Comparison of ENCODE assay signal across 11 cellular contexts in the genomic region with DNA sequence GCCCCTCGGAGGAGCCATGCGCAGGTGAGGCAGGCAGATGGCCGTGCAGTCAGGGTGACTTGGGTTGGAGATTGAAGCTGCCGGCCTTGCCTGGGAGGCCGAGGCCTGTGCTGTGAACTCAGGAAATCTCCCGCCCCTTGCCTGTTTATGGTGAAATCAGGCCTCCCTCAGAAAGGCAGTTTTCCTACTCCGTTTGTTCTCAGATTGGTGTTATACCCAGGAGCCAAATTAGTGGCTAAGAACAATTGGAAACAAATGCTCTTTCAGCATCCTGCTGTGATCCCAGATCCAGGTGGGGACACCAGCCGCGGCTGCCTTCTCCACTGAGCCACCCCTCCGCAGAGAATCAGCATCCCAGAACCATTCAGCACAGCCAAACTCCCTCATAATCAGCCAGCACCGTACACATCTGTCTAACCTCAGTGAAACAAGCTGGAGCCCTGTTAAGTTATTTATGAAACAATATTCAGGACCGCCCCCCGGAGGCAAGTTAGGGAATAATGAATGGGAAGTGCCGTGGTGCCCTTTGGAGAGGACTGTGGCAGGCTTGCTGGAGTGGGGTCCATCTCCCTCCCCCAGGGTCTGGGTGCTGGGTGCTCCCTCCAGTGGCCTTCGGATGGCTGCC. TPM values are rescaled to one million over a fixed set of nuclear protein-coding genes. Genes with fewer than 3 reads are reported as not detected.
DNase-seq lines count a peak whose midpoint lies in the region; ATAC-seq, FAIRE-seq and TF ChIP-seq lines count a peak whose summit lies in the region.
"Had no signal": no experiment of that assay in that cellular context is flagged by ENCODE, and none has a peak within 500 bp of the region (broad histone marks: within the 10 kb centered on the region; RNA-seq: fewer than 3 reads in every experiment).

No MANE protein-coding gene starts in this region.

- WGBS in liver = 70% methylated on average over 15 of the region's 15 CpGs

- no peaks in the 10 kb centered on the region for H3K27me3 ChIP-seq in liver (ENCODE audit: control insufficient read depth in 4 of 4, insufficient read depth in 4 of 4, low read length in 3 of 4)

- FAIRE-seq in HTR-8/SVneo (lab: Jason Lieb, UNC) = no peak

- H3K36me3 ChIP-seq in liver (ENCODE audit: control insufficient read depth in 4 of 4, insufficient read depth in 3 of 4, low read depth in 1 of 4, low read length in 3 of 4) = no peaks in the 10 kb centered on the region

- no peak overlapping the region for H3K27ac ChIP-seq in liver (ENCODE audit: low read depth in 1 of 2, low read length in 2 of 2)

- H3K4me1 ChIP-seq in liver (ENCODE audit: control insufficient read depth in 4 of 4, insufficient read depth in 4 of 4, low read length in 3 of 4) = no peaks in the 10 kb centered on the region

- DNase-seq in 8988T (peak; percentile 60), HTR-8/SVneo (ENCODE audit: insufficient read length, low spot score) (peak; percentile 10), dedifferentiated amniotic fluid mesenchymal stem cell (ENCODE audit: extremely low spot score) (peak; percentile 21), NCI-H226 (no peak), ecto neural progenitor cell (ENCODE audit: low spot score) (no peak)
- DNase-seq in stimulated activated naive CD8-positive, alpha-beta T cell treated with anti-CD3 and anti-CD28 coated beads, Interleukin-15, amount 100 ng/mL, for 72 hours = no peak
- DNase-seq: activated CD4-positive, alpha-beta T cell treated with anti-CD3 and anti-CD28 coated beads for 1 hour; CD4-positive, alpha-beta T cell had no signal

- H3K4me1 Mint-ChIP-seq in stimulated activated naive CD8-positive, alpha-beta T cell treated with anti-CD3 and anti-CD28 coated beads, Interleukin-15, amount 100 ng/mL, for 72 hours = no peaks in the 10 kb centered on the region

- peak; percentile 51 to 62 for TF ChIP-seq RAD21 in liver (IDR thresholded peaks at IDR 0.05)

- no peaks in the 10 kb centered on the region for H3K9me3 ChIP-seq in liver (ENCODE audit: control insufficient read depth in 4 of 4, low read length in 3 of 4)

- peaks cover 14% of the 10 kb centered on the region for H3K27me3 Mint-ChIP-seq in stimulated activated naive CD8-positive, alpha-beta T cell treated with anti-CD3 and anti-CD28 coated beads, Interleukin-15, amount 100 ng/mL, for 72 hours

- no peak overlapping the region for H3K4me3 ChIP-seq in liver (ENCODE audit: low read depth in 1 of 3, low read length in 3 of 3)
- H3K4me3 ChIP-seq: skin epidermis had no signal

- no peak overlapping the region for H3K9ac ChIP-seq in liver (ENCODE audit: low read depth in 1 of 2, low read length in 2 of 2)

- H3K9me3 Mint-ChIP-seq in stimulated activated naive CD8-positive, alpha-beta T cell treated with anti-CD3 and anti-CD28 coated beads, Interleukin-15, amount 100 ng/mL, for 72 hours = no peaks in the 10 kb centered on the region
- H3K9me3 Mint-ChIP-seq: CD4-positive, alpha-beta T cell had no signal

- no peak overlapping the region for H3K4me3 Mint-ChIP-seq in stimulated activated naive CD8-positive, alpha-beta T cell treated with anti-CD3 and anti-CD28 coated beads, Interleukin-15, amount 100 ng/mL, for 72 hours
- H3K4me3 Mint-ChIP-seq: CD4-positive, alpha-beta T cell had no signal

- no peak for ATAC-seq in stimulated activated naive CD8-positive, alpha-beta T cell treated with anti-CD3 and anti-CD28 coated beads, Interleukin-15, amount 100 ng/mL, for 72 hours
- ATAC-seq in HG03159 (IDR thresholded peaks at IDR 0.05; ENCODE audit: unreplicated experiment) = no peak

- peak; percentile 28 for TF ChIP-seq CTCF in liver (IDR thresholded peaks at IDR 0.05; ENCODE audit: low read depth, low read length, missing input control)

- peak overlapping the region in 1 of 2 donors; percentile 71 for H3K27ac Mint-ChIP-seq in stimulated activated naive CD8-positive, alpha-beta T cell treated with anti-CD3 and anti-CD28 coated beads, Interleukin-15, amount 100 ng/mL, for 72 hours
- H3K27ac Mint-ChIP-seq: CD4-positive, alpha-beta T cell had no signal

TF ChIP-seq in liver, 16 proteins besides CTCF, POLR2A, EP300 and RAD21:
- no peak for TF ChIP-seq YY1 (IDR thresholded peaks at IDR 0.05)
- no peak for TF ChIP-seq FOXA1 (IDR thresholded peaks at IDR 0.05)
- no peak for TF ChIP-seq EGR1 (IDR thresholded peaks at IDR 0.05; ENCODE audit: low read depth in 2 of 2)
- TF ChIP-seq NR2F2 (IDR thresholded peaks at IDR 0.05) = no peak
- no peak for TF ChIP-seq TAF1 (conservative IDR thresholded peaks at IDR 0.05)
- TF ChIP-seq GABPA (IDR thresholded peaks at IDR 0.05 in 1 of 2, conservative IDR thresholded peaks at IDR 0.05 in 1 of 2) = no peak
- no peak for TF ChIP-seq FOXA2 (IDR thresholded peaks at IDR 0.05)
- no peak for TF ChIP-seq HNF4A (conservative IDR thresholded peaks at IDR 0.05)
- no peak for TF ChIP-seq RXRA (IDR thresholded peaks at IDR 0.05)
- TF ChIP-seq, protein P1, sequence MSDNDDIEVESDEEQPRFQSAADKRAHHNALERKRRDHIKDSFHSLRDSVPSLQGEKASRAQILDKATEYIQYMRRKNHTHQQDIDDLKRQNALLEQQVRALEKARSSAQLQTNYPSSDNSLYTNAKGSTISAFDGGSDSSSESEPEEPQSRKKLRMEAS (IDR thresholded peaks at IDR 0.05) = no peak
- TF ChIP-seq SP1 (IDR thresholded peaks at IDR 0.05) = no peak
- TF ChIP-seq HNF4G (IDR thresholded peaks at IDR 0.05) = no peak
- TF ChIP-seq, protein P2, sequence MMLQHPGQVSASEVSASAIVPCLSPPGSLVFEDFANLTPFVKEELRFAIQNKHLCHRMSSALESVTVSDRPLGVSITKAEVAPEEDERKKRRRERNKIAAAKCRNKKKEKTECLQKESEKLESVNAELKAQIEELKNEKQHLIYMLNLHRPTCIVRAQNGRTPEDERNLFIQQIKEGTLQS (IDR thresholded peaks at IDR 0.05) = no peak
- no peak for TF ChIP-seq JUND (IDR thresholded peaks at IDR 0.05)
- TF ChIP-seq, protein P3, sequence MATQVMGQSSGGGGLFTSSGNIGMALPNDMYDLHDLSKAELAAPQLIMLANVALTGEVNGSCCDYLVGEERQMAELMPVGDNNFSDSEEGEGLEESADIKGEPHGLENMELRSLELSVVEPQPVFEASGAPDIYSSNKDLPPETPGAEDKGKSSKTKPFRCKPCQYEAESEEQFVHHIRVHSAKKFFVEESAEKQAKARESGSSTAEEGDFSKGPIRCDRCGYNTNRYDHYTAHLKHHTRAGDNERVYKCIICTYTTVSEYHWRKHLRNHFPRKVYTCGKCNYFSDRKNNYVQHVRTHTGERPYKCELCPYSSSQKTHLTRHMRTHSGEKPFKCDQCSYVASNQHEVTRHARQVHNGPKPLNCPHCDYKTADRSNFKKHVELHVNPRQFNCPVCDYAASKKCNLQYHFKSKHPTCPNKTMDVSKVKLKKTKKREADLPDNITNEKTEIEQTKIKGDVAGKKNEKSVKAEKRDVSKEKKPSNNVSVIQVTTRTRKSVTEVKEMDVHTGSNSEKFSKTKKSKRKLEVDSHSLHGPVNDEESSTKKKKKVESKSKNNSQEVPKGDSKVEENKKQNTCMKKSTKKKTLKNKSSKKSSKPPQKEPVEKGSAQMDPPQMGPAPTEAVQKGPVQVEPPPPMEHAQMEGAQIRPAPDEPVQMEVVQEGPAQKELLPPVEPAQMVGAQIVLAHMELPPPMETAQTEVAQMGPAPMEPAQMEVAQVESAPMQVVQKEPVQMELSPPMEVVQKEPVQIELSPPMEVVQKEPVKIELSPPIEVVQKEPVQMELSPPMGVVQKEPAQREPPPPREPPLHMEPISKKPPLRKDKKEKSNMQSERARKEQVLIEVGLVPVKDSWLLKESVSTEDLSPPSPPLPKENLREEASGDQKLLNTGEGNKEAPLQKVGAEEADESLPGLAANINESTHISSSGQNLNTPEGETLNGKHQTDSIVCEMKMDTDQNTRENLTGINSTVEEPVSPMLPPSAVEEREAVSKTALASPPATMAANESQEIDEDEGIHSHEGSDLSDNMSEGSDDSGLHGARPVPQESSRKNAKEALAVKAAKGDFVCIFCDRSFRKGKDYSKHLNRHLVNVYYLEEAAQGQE (IDR thresholded peaks at IDR 0.05) = no peak
- TF ChIP-seq, protein P4, sequence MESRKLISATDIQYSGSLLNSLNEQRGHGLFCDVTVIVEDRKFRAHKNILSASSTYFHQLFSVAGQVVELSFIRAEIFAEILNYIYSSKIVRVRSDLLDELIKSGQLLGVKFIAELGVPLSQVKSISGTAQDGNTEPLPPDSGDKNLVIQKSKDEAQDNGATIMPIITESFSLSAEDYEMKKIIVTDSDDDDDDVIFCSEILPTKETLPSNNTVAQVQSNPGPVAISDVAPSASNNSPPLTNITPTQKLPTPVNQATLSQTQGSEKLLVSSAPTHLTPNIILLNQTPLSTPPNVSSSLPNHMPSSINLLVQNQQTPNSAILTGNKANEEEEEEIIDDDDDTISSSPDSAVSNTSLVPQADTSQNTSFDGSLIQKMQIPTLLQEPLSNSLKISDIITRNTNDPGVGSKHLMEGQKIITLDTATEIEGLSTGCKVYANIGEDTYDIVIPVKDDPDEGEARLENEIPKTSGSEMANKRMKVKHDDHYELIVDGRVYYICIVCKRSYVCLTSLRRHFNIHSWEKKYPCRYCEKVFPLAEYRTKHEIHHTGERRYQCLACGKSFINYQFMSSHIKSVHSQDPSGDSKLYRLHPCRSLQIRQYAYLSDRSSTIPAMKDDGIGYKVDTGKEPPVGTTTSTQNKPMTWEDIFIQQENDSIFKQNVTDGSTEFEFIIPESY (IDR thresholded peaks at IDR 0.05) = no peak

RNA-seq across cellular contexts. Expression of a gene that starts 60.0 kb away (rescaled TPM):
- under 1 TPM; 0.23 to 0.25 TPM for total RNA-seq in liver
- polyA plus RNA-seq in liver = under 1 TPM; 0.14 to 0.29 TPM
- total RNA-seq: CD4-positive, alpha-beta T cell had no signal

Comparison
In these comparisons a context has a peak if more than half of its experiments do, and no peak if none do; other contexts are left out.
1. DNase-seq: peak in 8988T (single experiment), HTR-8/SVneo (single experiment) and dedifferentiated amniotic fluid mesenchymal stem cell (single experiment); none in stimulated activated naive CD8-positive, alpha-beta T cell treated with anti-CD3 and anti-CD28 coated beads, Interleukin-15, amount 100 ng/mL, for 72 hours (0 of 2), NCI-H226 (single experiment) and ecto neural progenitor cell (single experiment).